ENCODE assay signal across 11 cellular contexts in genomic region chr2:226758886-226759660, GRCh38. TPM values are rescaled to one million over a fixed set of nuclear protein-coding genes. Genes with fewer than 3 reads are reported as not detected.
DNase-seq lines count a peak whose midpoint lies in the region; ATAC-seq and TF ChIP-seq lines count a peak whose summit lies in the region.
"Had no signal": no experiment of that assay in that cellular context is flagged by ENCODE, and none has a peak within 500 bp of the region (broad histone marks: within the 10 kb centered on the region; RNA-seq: fewer than 3 reads in every experiment).

No MANE protein-coding gene starts in this region.

- H3K79me2 ChIP-seq in hepatocyte, result peaks cover 80% of the 10 kb centered on the region

- POLR2A ChIA-PET in CD8-positive, alpha-beta T cell (lab: Charles Lee), result no interaction called here

- DNase-seq in HS-27A (ENCODE audit: low read depth), result peak; percentile 31
- DNase-seq in astrocyte of the spinal cord (ENCODE audit: low read depth, low spot score), result peak; percentile 78
- DNase-seq in hepatocyte (ENCODE audit: low spot score), result no peak
- DNase-seq in uterus, result peak; percentile 28 to 51
- no peak for DNase-seq in CD8-positive, alpha-beta T cell
- DNase-seq: T-cell had no signal

- peak overlapping the region; percentile 1 for H3K4me2 ChIP-seq in hepatocyte

- H4K20me1 ChIP-seq in hepatocyte (ENCODE audit: insufficient read depth, poor library complexity, severe bottlenecking), result no peaks in the 10 kb centered on the region

- no peak overlapping the region for H2AFZ ChIP-seq in hepatocyte

- H3K4me3 Mint-ChIP-seq in CD8-positive, alpha-beta T cell, result no peak overlapping the region
- H3K4me3 Mint-ChIP-seq: IgD-negative memory B cell, T-cell had no signal

- no peak for TF ChIP-seq POLR2A in uterus (IDR thresholded peaks at IDR 0.05)

- CTCF ChIA-PET in CD8-positive, alpha-beta T cell (lab: Charles Lee), result no interaction called here

- no peak for ATAC-seq in HG02571 (IDR thresholded peaks at IDR 0.05; ENCODE audit: unreplicated experiment)
- no peak for ATAC-seq in CD8-positive, alpha-beta T cell
- ATAC-seq in GM21528 (IDR thresholded peaks at IDR 0.05; ENCODE audit: low FRiP score, unreplicated experiment), result no peak
- ATAC-seq: T-cell had no signal

- H3K36me3 ChIP-seq in hepatocyte (replicated peaks; ENCODE audit: insufficient read depth, low read depth), result no peaks in the 10 kb centered on the region
- no peaks in the 10 kb centered on the region for H3K36me3 ChIP-seq in uterus
- H3K36me3 ChIP-seq in CD8-positive, alpha-beta T cell (ENCODE audit: insufficient read depth, low read length), result no peaks in the 10 kb centered on the region
- H3K36me3 ChIP-seq: ovary had no signal

- no peaks in the 10 kb centered on the region for H3K4me1 Mint-ChIP-seq in CD8-positive, alpha-beta T cell (ENCODE audit: low read depth)
- H3K4me1 Mint-ChIP-seq: T-cell had no signal

- H3K9me3 Mint-ChIP-seq in CD8-positive, alpha-beta T cell, result no peaks in the 10 kb centered on the region
- H3K9me3 Mint-ChIP-seq: IgD-negative memory B cell had no signal

- TF ChIP-seq CTCF in astrocyte of the spinal cord (IDR thresholded peaks at IDR 0.05; ENCODE audit: low read depth, low read length) (no peak), hepatocyte (IDR thresholded peaks at IDR 0.05; ENCODE audit: poor library complexity) (no peak), uterus (IDR thresholded peaks at IDR 0.05) (no peak)
- no peak for TF ChIP-seq CTCF in CD8-positive, alpha-beta T cell (IDR thresholded peaks at IDR 0.05)

- in situ Hi-C loops in astrocyte of the spinal cord (cut with HindIII; ENCODE audit: low sequenced_read_pairs), result no loop called here

- whole genome bisulfite sequencing in hepatocyte (ENCODE audit: low lambda C conversion rate, missing lambda C conversion rate), result 40% methylated on average over 3 of the region's 3 CpGs

- intact Hi-C loops in uterus (cut with DNase I; ENCODE audit: low total_unique reads), result no loop called here
- intact Hi-C loops in CD8-positive, alpha-beta T cell (cut with DNase I, micrococcal nuclease), result no loop called here

- H3K9me2 ChIP-seq in hepatocyte (replicated peaks; ENCODE audit: insufficient read depth), result no peaks in the 10 kb centered on the region

- H3K9me3 ChIP-seq in hepatocyte (ENCODE audit: low read depth), result no peaks in the 10 kb centered on the region
- no peaks in the 10 kb centered on the region for H3K9me3 ChIP-seq in uterus
- H3K9me3 ChIP-seq in CD8-positive, alpha-beta T cell (ENCODE audit: low read length), result no peaks in the 10 kb centered on the region
- H3K9me3 ChIP-seq: ovary had no signal

- H3K27me3 ChIP-seq in hepatocyte (no peaks in the 10 kb centered on the region), uterus (no peaks in the 10 kb centered on the region)
- H3K27me3 ChIP-seq in CD8-positive, alpha-beta T cell (ENCODE audit: insufficient read depth, low read length), result no peaks in the 10 kb centered on the region
- H3K27me3 ChIP-seq: ovary had no signal

- no peaks in the 10 kb centered on the region for H3K36me3 Mint-ChIP-seq in CD8-positive, alpha-beta T cell
- H3K36me3 Mint-ChIP-seq: T-cell had no signal

- H3K4me1 ChIP-seq in hepatocyte (ENCODE audit: insufficient read depth), result peaks cover 48% of the 10 kb centered on the region
- no peaks in the 10 kb centered on the region for H3K4me1 ChIP-seq in uterus
- no peaks in the 10 kb centered on the region for H3K4me1 ChIP-seq in CD8-positive, alpha-beta T cell (ENCODE audit: insufficient read depth, low read length)

- H3K27ac Mint-ChIP-seq in CD8-positive, alpha-beta T cell, result no peak overlapping the region
- H3K27ac Mint-ChIP-seq: IgD-negative memory B cell, T-cell had no signal

- H3K4me3 ChIP-seq in astrocyte of the spinal cord (ENCODE audit: low read depth, low read length), result no peak overlapping the region
- no peak overlapping the region for H3K4me3 ChIP-seq in hepatocyte
- no peak overlapping the region for H3K4me3 ChIP-seq in uterus
- H3K4me3 ChIP-seq in CD8-positive, alpha-beta T cell (ENCODE audit: low read depth, low read length), result no peak overlapping the region
- H3K4me3 ChIP-seq: coronary artery, ovary had no signal

- H3K27ac ChIP-seq in hepatocyte, result peak overlapping the region; percentile 48
- H3K27ac ChIP-seq in uterus, result peak overlapping the region; percentile 53 to 88
- no peak overlapping the region for H3K27ac ChIP-seq in CD8-positive, alpha-beta T cell (ENCODE audit: low read depth, low read length)

- H3K27me3 Mint-ChIP-seq in CD8-positive, alpha-beta T cell (ENCODE audit: low read depth), result no peaks in the 10 kb centered on the region
- H3K27me3 Mint-ChIP-seq: IgD-negative memory B cell, T-cell had no signal

RNA-seq across cellular contexts. Expression of gene IRS1, which starts 40.5 kb away (rescaled TPM):
- total RNA-seq in hepatocyte (20.1 and 25.6 TPM in 2 replicates), uterus (10 to 100 TPM; 11.5 to 54.2 (median 29.5) TPM)
- 10.9 and 12.5 TPM in 2 replicates for polyA plus RNA-seq in hepatocyte
- total RNA-seq in CD8-positive, alpha-beta T cell, result 1 to 10 TPM; 5.6 to 5.9 TPM

Comparison
In these comparisons a context has a peak if more than half of its experiments do, and no peak if none do; other contexts are left out.
1. DNase-seq: peak in HS-27A (single experiment), astrocyte of the spinal cord (single experiment) and uterus (2 of 2); none in hepatocyte (single experiment) and CD8-positive, alpha-beta T cell (0 of 7).